In genomic region chr2:169663247-169663646, GRCh38 we compare ENCODE assay signal across 9 cellular contexts. TPM values are rescaled to one million over a fixed set of nuclear protein-coding genes. Genes with fewer than 3 reads are reported as not detected.
"Had no signal": no experiment of that assay in that cellular context is flagged by ENCODE, and none has a peak within 500 bp of the region (broad histone marks: within the 10 kb centered on the region; RNA-seq: fewer than 3 reads in every experiment).

No MANE protein-coding gene starts in this region.

- H3K4me2 ChIP-seq: KMS-11 had no signal

- DNase-seq: IMR-90, KBM-7, KG1 had no signal

- H3K27ac ChIP-seq: HL-60, KMS-11 had no signal

- FAIRE-seq: HTR-8/SVneo had no signal

- H3K9ac ChIP-seq: KMS-11 had no signal

RNA-seq across cellular contexts. Expression of gene CFAP210, which starts 31.0 kb away (rescaled TPM):
- total RNA-seq: HT-29, HT1080, IMR-90 had no signal
- polyA plus RNA-seq: IgD-negative memory B cell, IMR-90 had no signal
